In genomic region chr14:64759555-64759938, GRCh38 we compare ENCODE assay signal across 14 cellular contexts. TPM values are rescaled to one million over a fixed set of nuclear protein-coding genes. Genes with fewer than 3 reads are reported as not detected.
DNase-seq lines count a peak whose midpoint lies in the region; ATAC-seq and TF ChIP-seq lines count a peak whose summit lies in the region.
"Had no signal": no experiment of that assay in that cellular context is flagged by ENCODE, and none has a peak within 500 bp of the region (broad histone marks: within the 10 kb centered on the region; RNA-seq: fewer than 3 reads in every experiment).

No MANE protein-coding gene starts in this region.

- H3K4me1 ChIP-seq in ascending aorta (peaks cover 26 to 54% of the 10 kb centered on the region in 2 donors), lower lobe of right lung (peaks cover 50% of the 10 kb centered on the region), stomach (peaks cover 45 to 77% (median 60%) of the 10 kb centered on the region in 4 donors)

- H3K27me3 ChIP-seq in ascending aorta (no peaks in the 10 kb centered on the region), lower lobe of right lung (ENCODE audit: low read depth) (no peaks in the 10 kb centered on the region), stomach (no peaks in the 10 kb centered on the region)
- H3K27me3 ChIP-seq: upper lobe of left lung had no signal

- POLR2A ChIA-PET in activated CD4-positive, alpha-beta T cell treated with anti-CD3 and anti-CD28 coated beads, Interleukin-2, amount 10 ng/mL, durations not matched to agents 7 days and 5 days (lab: Charles Lee): no interaction called here
- POLR2A ChIA-PET in activated CD4-positive, alpha-beta memory T cell treated with anti-CD3 and anti-CD28 coated beads, Interleukin-2, amount 10 ng/mL, durations not matched to agents 7 days and 5 days (lab: Charles Lee): interaction anchor here (0.8 to 6.0 kb wide), 11 partner anchors 9 to 254 kb away, joined by 3 to 38 read pairs (median 5); partner anchors contain the start of gene PLEKHG3

- no peak for DNase-seq in activated CD4-positive, alpha-beta T cell treated with anti-CD3 and anti-CD28 coated beads, Interleukin-2, amount 10 ng/mL, durations not matched to agents 7 days and 5 days
- no peak for DNase-seq in activated CD4-positive, alpha-beta T cell treated with anti-CD3 and anti-CD28 coated beads, Interleukin-2, amount 50 U/mL, for 1 hour
- DNase-seq in ascending aorta (ENCODE audit: low spot score in 2 of 2) (no peak), lower lobe of right lung (peak; percentile 26), stomach (no peak), NCI-H226 (no peak)
- no peak for DNase-seq in activated effector memory CD4-positive, alpha-beta T cell treated with anti-CD3 and anti-CD28 coated beads, Interleukin-2, amount 50 U/mL, for 16 hours
- DNase-seq in activated CD4-positive, alpha-beta memory T cell treated with anti-CD3 and anti-CD28 coated beads, Interleukin-2, amount 10 ng/mL, durations not matched to agents 7 days and 5 days: no peak
- DNase-seq: cortex of kidney, left lung, SIG-M5 had no signal

- peaks cover 69% of the 10 kb centered on the region for H3K4me1 Mint-ChIP-seq in activated CD4-positive, alpha-beta T cell treated with anti-CD3 and anti-CD28 coated beads, Interleukin-2, amount 10 ng/mL, durations not matched to agents 7 days and 5 days
- peaks cover 96% of the 10 kb centered on the region for H3K4me1 Mint-ChIP-seq in activated CD4-positive, alpha-beta memory T cell treated with anti-CD3 and anti-CD28 coated beads, Interleukin-2, amount 10 ng/mL, durations not matched to agents 7 days and 5 days

- H3K36me3 ChIP-seq in ascending aorta (no peaks in the 10 kb centered on the region), lower lobe of right lung (no peaks in the 10 kb centered on the region), stomach (no peaks in the 10 kb centered on the region)
- H3K36me3 ChIP-seq: left lung, prostate gland, upper lobe of left lung had no signal

- TF ChIP-seq EP300 in stomach (IDR thresholded peaks at IDR 0.05): no peak

- 92 to 94% (median 94%) methylated on average over 6 of the region's 6 CpGs for WGBS in stomach, 5 donors

- no peaks in the 10 kb centered on the region for H3K9me3 Mint-ChIP-seq in activated CD4-positive, alpha-beta T cell treated with anti-CD3 and anti-CD28 coated beads, Interleukin-2, amount 10 ng/mL, durations not matched to agents 7 days and 5 days
- no peaks in the 10 kb centered on the region for H3K9me3 Mint-ChIP-seq in activated CD4-positive, alpha-beta memory T cell treated with anti-CD3 and anti-CD28 coated beads, Interleukin-2, amount 10 ng/mL, durations not matched to agents 7 days and 5 days

- no peak for ATAC-seq in lower lobe of right lung
- ATAC-seq: left lung had no signal

- TF ChIP-seq POLR2A in stomach (IDR thresholded peaks at IDR 0.05): no peak

- no peaks in the 10 kb centered on the region for H3K9me3 ChIP-seq in ascending aorta
- H3K9me3 ChIP-seq in lower lobe of right lung: no peaks in the 10 kb centered on the region
- H3K9me3 ChIP-seq in stomach: no peaks in the 10 kb centered on the region
- H3K9me3 ChIP-seq: left lung, prostate gland, upper lobe of left lung had no signal

- no peaks in the 10 kb centered on the region for H3K36me3 Mint-ChIP-seq in activated CD4-positive, alpha-beta T cell treated with anti-CD3 and anti-CD28 coated beads, Interleukin-2, amount 10 ng/mL, durations not matched to agents 7 days and 5 days (ENCODE audit: low read depth)
- no peaks in the 10 kb centered on the region for H3K36me3 Mint-ChIP-seq in activated CD4-positive, alpha-beta memory T cell treated with anti-CD3 and anti-CD28 coated beads, Interleukin-2, amount 10 ng/mL, durations not matched to agents 7 days and 5 days (ENCODE audit: low read depth)
- H3K36me3 Mint-ChIP-seq: CD14-positive monocyte had no signal

- no peak for TF ChIP-seq CTCF in ascending aorta (IDR thresholded peaks at IDR 0.05)
- TF ChIP-seq CTCF in lower lobe of right lung (IDR thresholded peaks at IDR 0.05): no peak
- TF ChIP-seq CTCF in stomach (IDR thresholded peaks at IDR 0.05): no peak

- intact Hi-C loops in ascending aorta (cut with DNase I): no loop called here
- intact Hi-C loops in lower lobe of right lung (cut with DNase I): no loop called here
- intact Hi-C loops in stomach (cut with DNase I; ENCODE audit: low total_unique reads): no loop called here

- no peak overlapping the region for H3K4me3 Mint-ChIP-seq in activated CD4-positive, alpha-beta T cell treated with anti-CD3 and anti-CD28 coated beads, Interleukin-2, amount 10 ng/mL, durations not matched to agents 7 days and 5 days
- no peak overlapping the region for H3K4me3 Mint-ChIP-seq in activated CD4-positive, alpha-beta memory T cell treated with anti-CD3 and anti-CD28 coated beads, Interleukin-2, amount 10 ng/mL, durations not matched to agents 7 days and 5 days
- H3K4me3 Mint-ChIP-seq: CD14-positive monocyte had no signal

- peak overlapping the region; percentile 58 to 61 for H3K27ac ChIP-seq in ascending aorta
- no peak overlapping the region for H3K27ac ChIP-seq in lower lobe of right lung
- H3K27ac ChIP-seq in stomach: peak overlapping the region in 3 of 5 donors; percentile 61 to 69 (median 62)
- H3K27ac ChIP-seq: prostate gland had no signal

- no peak overlapping the region for H3K4me3 ChIP-seq in ascending aorta
- no peak overlapping the region for H3K4me3 ChIP-seq in lower lobe of right lung
- no peak overlapping the region for H3K4me3 ChIP-seq in stomach
- H3K4me3 ChIP-seq: left lung, prostate gland, upper lobe of left lung had no signal

- peaks cover 14% of the 10 kb centered on the region for H3K27me3 Mint-ChIP-seq in activated CD4-positive, alpha-beta T cell treated with anti-CD3 and anti-CD28 coated beads, Interleukin-2, amount 10 ng/mL, durations not matched to agents 7 days and 5 days
- peaks cover 8% of the 10 kb centered on the region for H3K27me3 Mint-ChIP-seq in activated CD4-positive, alpha-beta memory T cell treated with anti-CD3 and anti-CD28 coated beads, Interleukin-2, amount 10 ng/mL, durations not matched to agents 7 days and 5 days

- peak overlapping the region; percentile 14 for H3K27ac Mint-ChIP-seq in activated CD4-positive, alpha-beta T cell treated with anti-CD3 and anti-CD28 coated beads, Interleukin-2, amount 10 ng/mL, durations not matched to agents 7 days and 5 days
- no peak overlapping the region for H3K27ac Mint-ChIP-seq in activated CD4-positive, alpha-beta memory T cell treated with anti-CD3 and anti-CD28 coated beads, Interleukin-2, amount 10 ng/mL, durations not matched to agents 7 days and 5 days

- CTCF ChIA-PET in activated CD4-positive, alpha-beta T cell treated with anti-CD3 and anti-CD28 coated beads, Interleukin-2, amount 10 ng/mL, durations not matched to agents 7 days and 5 days (lab: Charles Lee): interaction anchor here (0.8 to 4.3 kb wide), 4 partner anchors 13 to 61 kb away, joined by 3 to 22 read pairs (median 3); no protein-coding TSS in a partner anchor
- CTCF ChIA-PET in activated CD4-positive, alpha-beta memory T cell treated with anti-CD3 and anti-CD28 coated beads, Interleukin-2, amount 10 ng/mL, durations not matched to agents 7 days and 5 days (lab: Charles Lee): interaction anchor here (0.9 to 6.0 kb wide), 5 partner anchors 9 to 88 kb away, joined by 3 to 87 read pairs (median 4); no protein-coding TSS in a partner anchor

RNA-seq across cellular contexts. Expression of gene PLEKHG3, which starts 55.3 kb away (rescaled TPM):
- total RNA-seq in activated CD4-positive, alpha-beta T cell treated with anti-CD3 and anti-CD28 coated beads, Interleukin-2, amount 10 ng/mL, durations not matched to agents 7 days and 5 days: 10 to 100 TPM; 36.0 to 39.5 TPM
- 134 TPM for total RNA-seq in ascending aorta
- total RNA-seq in lower lobe of right lung: 33.1 TPM
- 100 to 1,000 TPM in 1 of 5 donors, 10 to 100 TPM in 4; 25.3 to 292 (median 27.2) TPM for total RNA-seq in stomach
- polyA plus RNA-seq in stomach: 10 to 100 TPM in 1 of 3 donors, 1 to 10 TPM in 2; 7.3 to 24.8 (median 9.2) TPM
- 100 to 1,000 TPM; 126 to 133 TPM for total RNA-seq in activated CD4-positive, alpha-beta memory T cell treated with anti-CD3 and anti-CD28 coated beads, Interleukin-2, amount 10 ng/mL, durations not matched to agents 7 days and 5 days
